In the genomic region with DNA sequence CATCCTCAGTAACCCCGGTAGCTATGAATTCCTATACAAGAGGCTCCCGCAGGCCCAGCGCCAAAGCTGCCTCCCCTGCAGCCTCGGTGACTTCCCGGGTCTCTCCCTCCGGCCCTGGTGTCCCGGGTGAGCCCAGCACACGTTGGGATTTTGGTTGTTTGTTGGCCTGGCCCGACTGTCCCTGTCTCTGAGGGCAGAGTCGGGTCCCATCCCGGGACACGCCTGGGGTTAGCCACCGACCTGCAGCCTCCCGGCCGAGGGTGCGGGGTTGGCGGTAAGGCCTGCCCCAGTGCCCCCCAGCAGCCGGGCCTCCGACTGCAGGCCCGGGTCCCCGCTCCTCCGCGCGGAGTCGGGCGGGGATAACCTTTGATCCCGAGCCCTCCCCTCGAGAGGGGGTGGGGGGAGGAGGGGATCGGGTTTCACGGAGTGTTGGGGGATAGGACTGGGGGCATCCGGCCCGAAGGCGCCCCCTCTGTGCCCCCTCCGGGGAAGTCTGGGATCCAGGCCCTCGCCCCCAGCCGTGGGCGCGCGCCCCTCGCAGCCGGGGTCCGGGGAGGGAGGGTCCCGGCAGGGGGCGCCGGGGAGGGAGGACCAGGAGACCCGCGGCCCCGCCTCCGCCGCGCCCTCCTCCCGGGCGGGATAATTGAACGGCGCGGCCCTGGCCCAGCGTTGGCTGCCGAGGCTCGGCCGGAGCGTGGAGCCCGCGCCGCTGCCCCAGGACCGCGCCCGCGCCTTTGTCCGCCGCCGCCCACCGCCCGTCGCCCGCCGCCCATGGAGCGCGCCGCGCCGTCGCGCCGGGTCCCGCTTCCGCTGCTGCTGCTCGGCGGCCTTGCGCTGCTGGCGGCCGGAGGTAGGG, we compare ENCODE assay signal across 8 cellular contexts. TPM values are rescaled to one million over a fixed set of nuclear protein-coding genes. Genes with fewer than 3 reads are reported as not detected.
A peak's percentile ranks its signal among the peaks of the same experiment; 100 is the strongest.
DNase-seq lines count a peak whose midpoint lies in the region; ATAC-seq and TF ChIP-seq lines count a peak whose summit lies in the region.

A gene with protein sequence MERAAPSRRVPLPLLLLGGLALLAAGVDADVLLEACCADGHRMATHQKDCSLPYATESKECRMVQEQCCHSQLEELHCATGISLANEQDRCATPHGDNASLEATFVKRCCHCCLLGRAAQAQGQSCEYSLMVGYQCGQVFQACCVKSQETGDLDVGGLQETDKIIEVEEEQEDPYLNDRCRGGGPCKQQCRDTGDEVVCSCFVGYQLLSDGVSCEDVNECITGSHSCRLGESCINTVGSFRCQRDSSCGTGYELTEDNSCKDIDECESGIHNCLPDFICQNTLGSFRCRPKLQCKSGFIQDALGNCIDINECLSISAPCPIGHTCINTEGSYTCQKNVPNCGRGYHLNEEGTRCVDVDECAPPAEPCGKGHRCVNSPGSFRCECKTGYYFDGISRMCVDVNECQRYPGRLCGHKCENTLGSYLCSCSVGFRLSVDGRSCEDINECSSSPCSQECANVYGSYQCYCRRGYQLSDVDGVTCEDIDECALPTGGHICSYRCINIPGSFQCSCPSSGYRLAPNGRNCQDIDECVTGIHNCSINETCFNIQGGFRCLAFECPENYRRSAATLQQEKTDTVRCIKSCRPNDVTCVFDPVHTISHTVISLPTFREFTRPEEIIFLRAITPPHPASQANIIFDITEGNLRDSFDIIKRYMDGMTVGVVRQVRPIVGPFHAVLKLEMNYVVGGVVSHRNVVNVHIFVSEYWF (plus strand): TSS at position 669 of the 856 bp plus-strand sequence. CDS start 103 bp downstream, at position 772.

- H3K9me3 ChIP-seq in muscle layer of duodenum (ENCODE audit: control insufficient read depth in 1 of 2, low read length in 2 of 2), result no peaks in the 10 kb centered on the region

- no peaks in the 10 kb centered on the region for H3K4me1 Mint-ChIP-seq in Calu3 (ENCODE audit: low read depth, unreplicated experiment)

- intact Hi-C loops in Calu3 (cut with micrococcal nuclease; ENCODE audit: unreplicated experiment), result no loop called here

- H3K27ac ChIP-seq in epithelial cell of prostate (peak within 1 kb of the TSS; percentile 45), muscle layer of duodenum (ENCODE audit: low read length) (no peak within 1 kb of the TSS)

- no peaks in the 10 kb centered on the region for H3K36me3 ChIP-seq in muscle layer of duodenum (ENCODE audit: control insufficient read depth in 1 of 2, insufficient read depth in 2 of 2, low read length in 2 of 2)

- H3K27ac Mint-ChIP-seq in Calu3 (ENCODE audit: unreplicated experiment), result no peak within 1 kb of the TSS

- H3K36me3 Mint-ChIP-seq in Calu3 (ENCODE audit: insufficient read depth, unreplicated experiment), result no peaks in the 10 kb centered on the region

- no peaks in the 10 kb centered on the region for H3K9me3 Mint-ChIP-seq in Calu3 (ENCODE audit: low read depth, unreplicated experiment)

- no peak for ATAC-seq in activated CD4-positive, CD25-positive, alpha-beta regulatory T cell treated with anti-CD3 and anti-CD28 coated beads, Interleukin-2, amount 50 U/mL, for 24 hours

- DNase-seq in Calu3 (peak; percentile 60), NCI-H69 (lab: John Stamatoyannopoulos, UW) (peak; percentile 81), epithelial cell of prostate (ENCODE audit: low read depth, low spot score) (no peak), GOT3 (lab: John Stamatoyannopoulos, UW) (no peak), hippocampal formation (lab: John Stamatoyannopoulos, UW) (no peak)
- DNase-seq in activated CD4-positive, CD25-positive, alpha-beta regulatory T cell treated with anti-CD3 and anti-CD28 coated beads, Interleukin-2, amount 50 U/mL, for 72 hours, result no peak

- TF ChIP-seq CTCF in Calu3 (IDR thresholded peaks at IDR 0.05; ENCODE audit: unreplicated experiment), result peak; percentile 51

- H3K27me3 Mint-ChIP-seq in Calu3 (ENCODE audit: unreplicated experiment), result no peaks in the 10 kb centered on the region

- CTCF ChIA-PET in Calu3 (lab: Charles Lee), result interaction anchor here (0.7 kb wide), 1 partner anchor 46 kb away, joined by 3 read pairs; no protein-coding TSS in a partner anchor

- peak within 1 kb of the TSS; percentile 52 to 78 for H3K4me3 ChIP-seq in muscle layer of duodenum (ENCODE audit: low read depth in 1 of 2, low read length in 2 of 2)

- peaks cover 18% of the 10 kb centered on the region for H3K27me3 ChIP-seq in muscle layer of duodenum (ENCODE audit: low read depth, low read length)

- H3K4me1 ChIP-seq in muscle layer of duodenum (ENCODE audit: control insufficient read depth in 1 of 2, insufficient read depth in 2 of 2, low read length in 2 of 2), result peaks cover 0 to 22% of the 10 kb centered on the region in 2 donors

- no TSS peak for BruUV-seq in Calu3 (replicated peaks; lab: Mats Ljungman, UMichigan)

- H3K4me3 Mint-ChIP-seq in Calu3 (ENCODE audit: low read depth, unreplicated experiment), result peak within 1 kb of the TSS; percentile 46

RNA-seq across cellular contexts. Expression of the gene that starts here (rescaled TPM):
- 28.4 and 28.6 TPM in 2 replicates for total RNA-seq in Calu3 (2022)

Comparison
In these comparisons a context has a peak if more than half of its experiments do, and no peak if none do; other contexts are left out.
1. DNase-seq: peak in Calu3 (single experiment) and NCI-H69 (single experiment); none in epithelial cell of prostate (single experiment), GOT3 (single experiment), activated CD4-positive, CD25-positive, alpha-beta regulatory T cell treated with anti-CD3 and anti-CD28 coated beads, Interleukin-2, amount 50 U/mL, for 72 hours (single experiment) and hippocampal formation (0 of 2).